ENCODE assay signal across 9 cellular contexts in genomic region chr1:33348194-33348593, GRCh38. TPM values are rescaled to one million over a fixed set of nuclear protein-coding genes. Genes with fewer than 3 reads are reported as not detected.
DNase-seq lines count a peak whose midpoint lies in the region; ATAC-seq and TF ChIP-seq lines count a peak whose summit lies in the region.
"Had no signal": no experiment of that assay in that cellular context is flagged by ENCODE, and none has a peak within 500 bp of the region (broad histone marks: within the 10 kb centered on the region; RNA-seq: fewer than 3 reads in every experiment).

No MANE protein-coding gene starts in this region.

- no peak for DNase-seq in AG09309 (ENCODE audit: low read depth)
- DNase-seq in cerebellar cortex (ENCODE audit: low spot score), result peak; percentile 81
- no peak for DNase-seq in naive thymus-derived CD4-positive, alpha-beta T cell
- DNase-seq in islet precursor cell, result no peak
- no peak for DNase-seq in SIG-M5 treated with dmso at 0.1 percent for 504 hours (lab: John Stamatoyannopoulos, UW; ENCODE audit: unreplicated experiment)
- DNase-seq in NOMO-1 (lab: John Stamatoyannopoulos, UW; ENCODE audit: unreplicated experiment in 2 of 2), result no peak

- peaks cover 32 to 63% (median 54%) of the 10 kb centered on the region in 7 donors for H3K4me1 Mint-ChIP-seq in naive thymus-derived CD4-positive, alpha-beta T cell

- no peaks in the 10 kb centered on the region for H3K9me3 Mint-ChIP-seq in naive thymus-derived CD4-positive, alpha-beta T cell

- H3K4me3 ChIP-seq in AG09309 (ENCODE audit: control insufficient read depth, low read depth, low read length), result peak overlapping the region; percentile 71
- no peak overlapping the region for H3K4me3 ChIP-seq in KMS-11 (IDR thresholded peaks at IDR 0.05; ENCODE audit: insufficient read depth, low read depth, low read length)
- H3K4me3 ChIP-seq in naive thymus-derived CD4-positive, alpha-beta T cell (ENCODE audit: low read length), result peak overlapping the region; percentile 61

- intact Hi-C loops in naive thymus-derived CD4-positive, alpha-beta T cell (cut with micrococcal nuclease), result loop anchor here (2.0 to 5.0 kb wide), 4 partner anchors 91 to 531 kb away; partner anchors contain the start of genes ZNF362 (in 2 of the 2), S100PBP (in 1 of the 2), YARS1 (in 1 of the 2) and ZSCAN20 (in 1 of the 2)

- peaks cover 0 to 7% (median 0%) of the 10 kb centered on the region in 5 donors for H3K27me3 Mint-ChIP-seq in naive thymus-derived CD4-positive, alpha-beta T cell

- CTCF ChIA-PET in naive thymus-derived CD4-positive, alpha-beta T cell (lab: Charles Lee), result interaction anchor here (0.8 kb wide), 1 partner anchor 527 kb away, joined by 3 read pairs; no protein-coding TSS in a partner anchor

- H3K36me3 Mint-ChIP-seq in naive thymus-derived CD4-positive, alpha-beta T cell, result peaks cover 0 to 13% (median 0%) of the 10 kb centered on the region in 5 donors

- no peak overlapping the region; the same call in 1 of the 2 replicates for H3K9ac ChIP-seq in KMS-11

- H2AFZ ChIP-seq in KMS-11 (ENCODE audit: low read depth), result no peak overlapping the region

- H3K27me3 ChIP-seq in KMS-11 (ENCODE audit: insufficient read depth, low read depth), result no peaks in the 10 kb centered on the region
- no peaks in the 10 kb centered on the region for H3K27me3 ChIP-seq in naive thymus-derived CD4-positive, alpha-beta T cell (ENCODE audit: control insufficient read depth in 2 of 2, insufficient read depth in 2 of 2, low read length in 2 of 2)

- peaks cover 58% of the 10 kb centered on the region for H3K4me1 ChIP-seq in KMS-11 (ENCODE audit: low read depth, poor library complexity, severe bottlenecking)
- H3K4me1 ChIP-seq in naive thymus-derived CD4-positive, alpha-beta T cell (ENCODE audit: control insufficient read depth in 2 of 2, insufficient read depth in 2 of 2, low read length in 2 of 2), result peaks cover 23 to 25% of the 10 kb centered on the region in 2 donors

- H3K36me3 ChIP-seq in KMS-11 (ENCODE audit: insufficient read depth), result no peaks in the 10 kb centered on the region
- no peaks in the 10 kb centered on the region for H3K36me3 ChIP-seq in naive thymus-derived CD4-positive, alpha-beta T cell (ENCODE audit: control insufficient read depth in 2 of 3, insufficient read depth in 3 of 3, low read length in 3 of 3)

- H3K27ac Mint-ChIP-seq in naive thymus-derived CD4-positive, alpha-beta T cell, result peak overlapping the region in 7 of 9 donors; percentile 76 to 94 (median 89)

- H4K20me1 ChIP-seq in KMS-11 (ENCODE audit: insufficient read depth), result no peaks in the 10 kb centered on the region

- peak overlapping the region; percentile 77 for H3K4me2 ChIP-seq in KMS-11

- POLR2A ChIA-PET in naive thymus-derived CD4-positive, alpha-beta T cell (lab: Charles Lee), result interaction anchor here (1.3 to 2.0 kb wide), 2 partner anchors 8 to 52 kb away, joined by 4 to 7 read pairs; no protein-coding TSS in a partner anchor

- peak overlapping the region; percentile 85 to 98 (median 90) for H3K4me3 Mint-ChIP-seq in naive thymus-derived CD4-positive, alpha-beta T cell

- H3K79me2 ChIP-seq in KMS-11 (ENCODE audit: insufficient read depth, low read depth), result peaks cover 14% of the 10 kb centered on the region; the same call in 1 of the 2 replicates

- no peaks in the 10 kb centered on the region for H3K9me3 ChIP-seq in naive thymus-derived CD4-positive, alpha-beta T cell (ENCODE audit: control insufficient read depth in 2 of 3, low read length in 3 of 3)

- no peak for ATAC-seq in naive thymus-derived CD4-positive, alpha-beta T cell
- no peak for ATAC-seq in GM21723 (IDR thresholded peaks at IDR 0.05; ENCODE audit: unreplicated experiment)

- TF ChIP-seq CTCF in AG09309 (IDR thresholded peaks at IDR 0.05; ENCODE audit: control insufficient read depth, insufficient read depth, low read depth, low read length, missing control alignments) (no peak), KMS-11 (conservative IDR thresholded peaks at IDR 0.05; ENCODE audit: low read depth, low read length) (no peak)

- H3K27ac ChIP-seq in KMS-11, result no peak overlapping the region
- peak overlapping the region; percentile 60 for H3K27ac ChIP-seq in naive thymus-derived CD4-positive, alpha-beta T cell (ENCODE audit: low read depth, low read length)

RNA-seq across cellular contexts. Expression of gene A3GALT2, which starts 27.3 kb away (rescaled TPM):
- total RNA-seq in naive thymus-derived CD4-positive, alpha-beta T cell, result not detected
- polyA plus RNA-seq in naive thymus-derived CD4-positive, alpha-beta T cell, result not detected
- total RNA-seq: lung microvascular endothelial cell had no signal
